8 cellular contexts compared by ENCODE assay signal in genomic region chr10:34813626-34814227, GRCh38. TPM values are rescaled to one million over a fixed set of nuclear protein-coding genes. Genes with fewer than 3 reads are reported as not detected.
DNase-seq lines count a peak whose midpoint lies in the region; ATAC-seq and TF ChIP-seq lines count a peak whose summit lies in the region.

No MANE protein-coding gene starts in this region.

- H3K4me3 ChIP-seq in adrenal gland = peak overlapping the region in 3 of 4 donors; percentile 63 to 81 (median 78)
- peak overlapping the region; percentile 80 for H3K4me3 ChIP-seq in iPS-15b (ENCODE audit: low read depth, low read length)

- H3K9me3 Mint-ChIP-seq in activated naive CD4-positive, alpha-beta T cell treated with anti-CD3 and anti-CD28 coated beads for 36 hours = no peaks in the 10 kb centered on the region
- H3K9me3 Mint-ChIP-seq in stimulated activated effector memory CD8-positive, alpha-beta T cell treated with anti-CD3 and anti-CD28 coated beads, Interleukin-12 subunit alpha, Interleukin-12 subunit beta, amount 100 ng/mL, for 72 hours = no peaks in the 10 kb centered on the region

- H3K4me1 Mint-ChIP-seq in activated naive CD4-positive, alpha-beta T cell treated with anti-CD3 and anti-CD28 coated beads for 36 hours (ENCODE audit: low read depth) = peaks cover 15% of the 10 kb centered on the region
- H3K4me1 Mint-ChIP-seq in stimulated activated effector memory CD8-positive, alpha-beta T cell treated with anti-CD3 and anti-CD28 coated beads, Interleukin-12 subunit alpha, Interleukin-12 subunit beta, amount 100 ng/mL, for 72 hours = peaks cover 7% of the 10 kb centered on the region

- H3K36me3 Mint-ChIP-seq in activated naive CD4-positive, alpha-beta T cell treated with anti-CD3 and anti-CD28 coated beads for 36 hours (ENCODE audit: low read depth) = no peaks in the 10 kb centered on the region
- H3K36me3 Mint-ChIP-seq in stimulated activated effector memory CD8-positive, alpha-beta T cell treated with anti-CD3 and anti-CD28 coated beads, Interleukin-12 subunit alpha, Interleukin-12 subunit beta, amount 100 ng/mL, for 72 hours = no peaks in the 10 kb centered on the region

- H3K36me3 ChIP-seq in adrenal gland (replicated peaks in 1 of 2) (no peaks in the 10 kb centered on the region), iPS-15b (ENCODE audit: control insufficient read depth, insufficient read depth, low read length) (peaks cover 5% of the 10 kb centered on the region)

- intact Hi-C loops in activated naive CD4-positive, alpha-beta T cell treated with anti-CD3 and anti-CD28 coated beads for 36 hours (cut with micrococcal nuclease) = loop anchor here (10.0 kb wide), 2 partner anchors 271 to 381 kb away; no protein-coding TSS in a partner anchor
- intact Hi-C loops in adrenal gland (cut with DNase I) = loop anchor here in 1 of 2 donors (10.0 kb wide), 2 partner anchors 89 to 149 kb away; no protein-coding TSS in a partner anchor

- H3K27me3 ChIP-seq in adrenal gland (no peaks in the 10 kb centered on the region), iPS-15b (ENCODE audit: control insufficient read depth, insufficient read depth, low read length) (peaks cover 16% of the 10 kb centered on the region)

- peaks cover 3 to 49% of the 10 kb centered on the region in 2 donors for H3K4me1 ChIP-seq in adrenal gland (replicated peaks in 1 of 2)
- peaks cover 24% of the 10 kb centered on the region for H3K4me1 ChIP-seq in iPS-15b (ENCODE audit: control insufficient read depth, insufficient read depth, low read length)

- H3K4me3 Mint-ChIP-seq in activated naive CD4-positive, alpha-beta T cell treated with anti-CD3 and anti-CD28 coated beads for 36 hours = peak overlapping the region; percentile 59
- H3K4me3 Mint-ChIP-seq in stimulated activated effector memory CD8-positive, alpha-beta T cell treated with anti-CD3 and anti-CD28 coated beads, Interleukin-12 subunit alpha, Interleukin-12 subunit beta, amount 100 ng/mL, for 72 hours = peak overlapping the region; percentile 3

- TF ChIP-seq POLR2A in adrenal gland (IDR thresholded peaks at IDR 0.05) = peak in 1 of 2 donors; percentile 41

- CTCF ChIA-PET in activated naive CD4-positive, alpha-beta T cell treated with anti-CD3 and anti-CD28 coated beads for 36 hours (lab: Charles Lee) = interaction anchor here (0.6 kb wide), 1 partner anchor 124 kb away, joined by 4 read pairs; no protein-coding TSS in a partner anchor

- TF ChIP-seq CTCF in adrenal gland (IDR thresholded peaks at IDR 0.05) = no peak

- WGBS in adrenal gland, 4 donors = 10 to 22% (median 14%) methylated on average over 10 to 19 of the region's 19 CpGs

- DNase-seq in activated naive CD4-positive, alpha-beta T cell treated with anti-CD3 and anti-CD28 coated beads for 36 hours = no peak
- no peak for DNase-seq in activated naive CD4-positive, alpha-beta T cell treated with anti-CD3 and anti-CD28 coated beads, Interleukin-2, amount 50 U/mL, for 16 hours
- DNase-seq in adrenal gland (peak in 6 of 7 donors; percentile 38 to 65 (median 50)), iPS-NIHi11 (ENCODE audit: low spot score) (no peak)
- no peak for DNase-seq in stimulated activated effector memory CD8-positive, alpha-beta T cell treated with anti-CD3 and anti-CD28 coated beads, Interleukin-12 subunit alpha, Interleukin-12 subunit beta, amount 100 ng/mL, for 72 hours (ENCODE audit: low spot score in 2 of 2)
- DNase-seq in stimulated activated CD4-positive, alpha-beta T cell treated with anti-CD3 and anti-CD28 coated beads, Interleukin-4, amount 100 ng/mL, for 4 hours = no peak

- H3K27ac ChIP-seq in adrenal gland = peak overlapping the region in 3 of 5 donors; percentile 76 to 93 (median 81)

- no peaks in the 10 kb centered on the region for H3K9me3 ChIP-seq in adrenal gland (replicated peaks in 1 of 3)
- no peaks in the 10 kb centered on the region for H3K9me3 ChIP-seq in iPS-15b (ENCODE audit: control insufficient read depth, insufficient read depth, low read length)

- peaks cover 59% of the 10 kb centered on the region for H3K27me3 Mint-ChIP-seq in activated naive CD4-positive, alpha-beta T cell treated with anti-CD3 and anti-CD28 coated beads for 36 hours (ENCODE audit: low read depth)

- no peak overlapping the region for H3K27ac Mint-ChIP-seq in activated naive CD4-positive, alpha-beta T cell treated with anti-CD3 and anti-CD28 coated beads for 36 hours
- no peak overlapping the region for H3K27ac Mint-ChIP-seq in stimulated activated effector memory CD8-positive, alpha-beta T cell treated with anti-CD3 and anti-CD28 coated beads, Interleukin-12 subunit alpha, Interleukin-12 subunit beta, amount 100 ng/mL, for 72 hours

- H3K9ac ChIP-seq in iPS-15b (ENCODE audit: low read depth, low read length) = peak overlapping the region; percentile 92

- ATAC-seq in stimulated activated effector memory CD8-positive, alpha-beta T cell treated with anti-CD3 and anti-CD28 coated beads, Interleukin-12 subunit alpha, Interleukin-12 subunit beta, amount 100 ng/mL, for 72 hours = no peak
- no peak for ATAC-seq in GM18870 (IDR thresholded peaks at IDR 0.05; ENCODE audit: unreplicated experiment)

RNA-seq across cellular contexts. Expression of gene PARD3, which starts 1.4 kb away (rescaled TPM):
- 1 to 10 TPM; 3.6 to 4.0 TPM for total RNA-seq in activated naive CD4-positive, alpha-beta T cell treated with anti-CD3 and anti-CD28 coated beads for 36 hours
- 10 to 100 TPM; 32.8 to 81.1 (median 47.3) TPM for total RNA-seq in adrenal gland
- polyA plus RNA-seq in adrenal gland = 10 to 100 TPM; 17.0 to 93.8 (median 41.6) TPM

Comparison
In these comparisons a context has a peak if more than half of its experiments do, and no peak if none do; other contexts are left out.
1. DNase-seq: peak in adrenal gland (6 of 7); none in activated naive CD4-positive, alpha-beta T cell treated with anti-CD3 and anti-CD28 coated beads for 36 hours (single experiment), activated naive CD4-positive, alpha-beta T cell treated with anti-CD3 and anti-CD28 coated beads, Interleukin-2, amount 50 U/mL, for 16 hours (single experiment), stimulated activated effector memory CD8-positive, alpha-beta T cell treated with anti-CD3 and anti-CD28 coated beads, Interleukin-12 subunit alpha, Interleukin-12 subunit beta, amount 100 ng/mL, for 72 hours (0 of 2), iPS-NIHi11 (single experiment) and stimulated activated CD4-positive, alpha-beta T cell treated with anti-CD3 and anti-CD28 coated beads, Interleukin-4, amount 100 ng/mL, for 4 hours (0 of 2).
2. RNA of gene PARD3, which starts 1.4 kb away (total RNA-seq): 32.8 to 81.1 TPM in adrenal gland; 3.6 to 4.0 TPM in activated naive CD4-positive, alpha-beta T cell treated with anti-CD3 and anti-CD28 coated beads for 36 hours; every median in the first group is over 4 times any median in the second.